ENCODE assay signal across 20 cellular contexts in the genomic region with DNA sequence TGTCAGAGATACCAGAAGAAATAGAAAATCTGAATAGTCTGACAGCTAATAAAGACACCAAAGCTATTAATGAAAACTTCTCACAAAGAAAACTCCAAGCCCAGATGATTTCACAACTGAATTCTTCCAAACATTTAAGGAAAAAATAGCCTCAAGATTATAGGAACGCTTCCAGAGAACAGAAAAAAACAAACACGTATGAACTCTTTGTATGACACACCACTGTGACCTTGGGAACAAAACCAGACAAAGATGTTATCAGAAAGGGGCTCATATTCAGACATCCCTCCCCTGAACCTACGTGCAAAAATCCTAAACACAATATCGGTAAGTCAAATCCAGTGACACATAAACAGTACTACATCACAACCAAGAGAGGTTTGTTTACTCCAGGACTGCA. TPM values are rescaled to one million over a fixed set of nuclear protein-coding genes. Genes with fewer than 3 reads are reported as not detected.
DNase-seq lines count a peak whose midpoint lies in the region; ATAC-seq and TF ChIP-seq lines count a peak whose summit lies in the region.
"Had no signal": no experiment of that assay in that cellular context is flagged by ENCODE, and none has a peak within 500 bp of the region (broad histone marks: within the 10 kb centered on the region; RNA-seq: fewer than 3 reads in every experiment).

No MANE protein-coding gene starts in this region.

- H3K36me3 ChIP-seq in gastrocnemius medialis = peaks cover 0 to 62% of the 10 kb centered on the region in 2 donors

- peaks cover 5 to 9% of the 10 kb centered on the region in 2 donors for H3K4me1 ChIP-seq in gastrocnemius medialis
- H3K4me1 ChIP-seq: psoas muscle had no signal

- H3K27ac Mint-ChIP-seq in activated T-cell treated with anti-CD3 and anti-CD28 coated beads, Interleukin-2, amount 50 U/mL, for 72 hours = peak overlapping the region; percentile 65
- H3K27ac Mint-ChIP-seq in HFFc6 = peak overlapping the region; percentile 79
- H3K27ac Mint-ChIP-seq: nephron had no signal

- no peak for TF ChIP-seq POLR2A in gastrocnemius medialis (IDR thresholded peaks at IDR 0.05)

- peaks cover 8 to 29% of the 10 kb centered on the region in 2 donors for H3K36me3 Mint-ChIP-seq in activated T-cell treated with anti-CD3 and anti-CD28 coated beads, Interleukin-2, amount 50 U/mL, for 72 hours (ENCODE audit: insufficient read depth in 2 of 2)
- H3K36me3 Mint-ChIP-seq in HFFc6 (ENCODE audit: low read depth) = peaks cover 34% of the 10 kb centered on the region

- no peak for DNase-seq in activated T-cell treated with anti-CD3 and anti-CD28 coated beads, Interleukin-2, amount 50 U/mL, for 72 hours
- DNase-seq in activated T-cell treated with anti-CD3 and anti-CD28 coated beads for 4 hours (no peak), HFFc6 (peak; percentile 43), fibroblast of gingiva (ENCODE audit: low read depth) (peak; percentile 66), gastrocnemius medialis (no peak), coronary artery (ENCODE audit: low spot score) (no peak), LoVo (ENCODE audit: low spot score) (no peak), HPDE6-E6E7 (ENCODE audit: extremely low spot score) (no peak)
- DNase-seq: activated CD8-positive, alpha-beta memory T cell treated with anti-CD3 and anti-CD28 coated beads for 24 hours; kidney; MG63; NCI-H1694; NCI-H345; psoas muscle; stimulated activated CD4-positive, alpha-beta T cell treated with anti-CD3 and anti-CD28 coated beads, Interleukin-15, amount 100 ng/mL, for 24 hours; stomach; T-cell had no signal

- ATAC-seq in activated T-cell treated with anti-CD3 and anti-CD28 coated beads, Interleukin-2, amount 50 U/mL, for 72 hours (replicated peaks in 1 of 2) = no peak
- ATAC-seq in gastrocnemius medialis = peak in 1 of 2 donors; percentile 45
- ATAC-seq: GM12878, T-cell had no signal

- intact Hi-C loops in gastrocnemius medialis (cut with DNase I; ENCODE audit: low total_unique reads) = no loop called here

- H3K9me3 Mint-ChIP-seq in activated T-cell treated with anti-CD3 and anti-CD28 coated beads, Interleukin-2, amount 50 U/mL, for 72 hours = no peaks in the 10 kb centered on the region
- H3K9me3 Mint-ChIP-seq in HFFc6 = no peaks in the 10 kb centered on the region
- H3K9me3 Mint-ChIP-seq: nephron, T-cell had no signal

- H3K9me3 ChIP-seq in gastrocnemius medialis = no peaks in the 10 kb centered on the region
- H3K9me3 ChIP-seq: MG63, psoas muscle, stomach had no signal

- H3K4me3 ChIP-seq in gastrocnemius medialis (no peak overlapping the region), coronary artery (no peak overlapping the region)
- H3K4me3 ChIP-seq: GM12878, hepatocyte, MG63, psoas muscle, stomach had no signal

- H3K27me3 ChIP-seq in gastrocnemius medialis = no peaks in the 10 kb centered on the region
- H3K27me3 ChIP-seq: hepatocyte, MG63, stomach had no signal

- in situ Hi-C loops in gastrocnemius medialis (cut with MboI; ENCODE audit: low sequenced_read_pairs in 4 of 4) = loop anchor here in 1 of 4 donors (25.0 kb wide), 1 partner anchor 152 kb away; no protein-coding TSS in a partner anchor

- H3K27ac ChIP-seq in gastrocnemius medialis = peak overlapping the region; percentile 17 to 61 (median 47)
- no peak overlapping the region for H3K27ac ChIP-seq in coronary artery
- H3K27ac ChIP-seq: hepatocyte, psoas muscle had no signal

- TF ChIP-seq CTCF in HFFc6 (IDR thresholded peaks at IDR 0.05) (no peak), gastrocnemius medialis (IDR thresholded peaks at IDR 0.05 in 4 of 5, conservative IDR thresholded peaks at IDR 0.05 in 1 of 5) (no peak), coronary artery (IDR thresholded peaks at IDR 0.05) (no peak)

- no peak overlapping the region for H3K4me3 Mint-ChIP-seq in activated T-cell treated with anti-CD3 and anti-CD28 coated beads, Interleukin-2, amount 50 U/mL, for 72 hours
- H3K4me3 Mint-ChIP-seq in HFFc6 = no peak overlapping the region
- H3K4me3 Mint-ChIP-seq: nephron, T-cell had no signal

- H3K27me3 Mint-ChIP-seq in activated T-cell treated with anti-CD3 and anti-CD28 coated beads, Interleukin-2, amount 50 U/mL, for 72 hours (ENCODE audit: low read depth) = no peaks in the 10 kb centered on the region
- H3K27me3 Mint-ChIP-seq in HFFc6 (ENCODE audit: insufficient read depth) = peaks cover 2% of the 10 kb centered on the region; the same call in 1 of the 2 replicates
- H3K27me3 Mint-ChIP-seq: T-cell had no signal

- peaks cover 10% of the 10 kb centered on the region for H3K4me1 Mint-ChIP-seq in activated T-cell treated with anti-CD3 and anti-CD28 coated beads, Interleukin-2, amount 50 U/mL, for 72 hours (ENCODE audit: low read depth)
- peaks cover 16% of the 10 kb centered on the region for H3K4me1 Mint-ChIP-seq in HFFc6 (ENCODE audit: low read depth)
- H3K4me1 Mint-ChIP-seq: nephron had no signal

RNA-seq across cellular contexts. Expression of a gene that starts 23.5 kb away (rescaled TPM):
- 10 to 100 TPM; 38.6 to 53.1 TPM for total RNA-seq in activated T-cell treated with anti-CD3 and anti-CD28 coated beads, Interleukin-2, amount 50 U/mL, for 72 hours
- total RNA-seq in HFFc6 (2021; fragmentation: NEBNext Ultra II Directional; extraction: Animal tissue kit (Norgen Biotek cat#: 25700)) = 10 to 100 TPM; 49.1 to 54.8 (median 52.0) TPM
- 10 to 100 TPM; 32.7 to 38.7 (median 34.8) TPM for total RNA-seq in gastrocnemius medialis

RNA-seq across cellular contexts. Expression of a gene that starts 47.9 kb away (rescaled TPM):
- 10 to 100 TPM; 29.5 to 34.8 TPM for total RNA-seq in activated T-cell treated with anti-CD3 and anti-CD28 coated beads, Interleukin-2, amount 50 U/mL, for 72 hours
- 10 to 100 TPM; 20.4 to 24.1 (median 22.2) TPM for total RNA-seq in HFFc6 (2021; fragmentation: NEBNext Ultra II Directional; extraction: Animal tissue kit (Norgen Biotek cat#: 25700))
- total RNA-seq in gastrocnemius medialis = 10 to 100 TPM; 18.8 to 25.2 (median 23.1) TPM

Comparison
In these comparisons a context has a peak if more than half of its experiments do, and no peak if none do; other contexts are left out.
1. DNase-seq: peak in HFFc6 (single experiment) and fibroblast of gingiva (single experiment); none in activated T-cell treated with anti-CD3 and anti-CD28 coated beads, Interleukin-2, amount 50 U/mL, for 72 hours (0 of 2), activated T-cell treated with anti-CD3 and anti-CD28 coated beads for 4 hours (single experiment), gastrocnemius medialis (0 of 2), coronary artery (single experiment), LoVo (single experiment) and HPDE6-E6E7 (single experiment).
2. H3K27ac ChIP-seq: peak in gastrocnemius medialis (4 of 4); none in coronary artery (0 of 2).